Comparison of ENCODE assay signal across 8 cellular contexts in the genomic region with DNA sequence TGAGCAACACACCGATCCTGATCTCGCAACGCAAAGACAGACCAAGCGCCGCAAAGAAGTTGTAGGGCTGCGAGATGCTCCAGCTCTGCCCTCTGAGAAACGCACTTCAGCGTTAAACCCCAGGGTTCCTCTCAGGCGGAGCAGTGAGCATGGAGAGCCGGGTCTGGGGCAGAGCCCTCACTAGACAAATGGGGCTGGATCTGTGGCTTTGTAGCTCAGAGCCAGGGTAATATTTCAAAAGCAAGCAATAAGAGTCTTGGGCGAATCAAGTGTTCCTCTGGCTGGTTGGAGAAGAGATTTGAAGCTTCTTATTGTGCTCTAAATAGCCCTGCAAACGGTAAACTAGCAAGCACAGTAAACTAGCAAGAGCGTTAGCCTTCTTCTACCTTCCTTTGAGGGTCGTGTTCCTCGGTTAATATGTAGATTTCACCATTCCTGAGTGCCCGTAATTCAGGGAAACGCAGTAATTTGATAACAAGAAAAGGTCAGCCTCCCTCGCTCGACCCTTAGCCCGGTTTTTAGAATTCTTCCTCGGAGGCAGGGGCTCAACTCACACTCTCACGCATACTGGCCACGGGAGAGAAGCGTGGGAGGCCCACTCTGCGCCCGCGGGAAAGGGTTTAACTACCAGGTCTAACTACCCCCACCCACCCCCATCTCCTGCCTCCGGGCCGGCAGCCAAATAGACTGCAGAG. TPM values are rescaled to one million over a fixed set of nuclear protein-coding genes. Genes with fewer than 3 reads are reported as not detected.
DNase-seq lines count a peak whose midpoint lies in the region; ATAC-seq and TF ChIP-seq lines count a peak whose summit lies in the region.

No MANE protein-coding gene starts in this region.

- TF ChIP-seq EP300 in tibial nerve (IDR thresholded peaks at IDR 0.05): peak in 1 of 2 donors; percentile 35

- peak overlapping the region; percentile 81 to 88 (median 86) for H3K27ac ChIP-seq in adrenal gland
- peak overlapping the region; percentile 30 to 77 (median 51) for H3K27ac ChIP-seq in tibial nerve
- no peak overlapping the region for H3K27ac ChIP-seq in foreskin keratinocyte

- ATAC-seq in HG03159 (IDR thresholded peaks at IDR 0.05; ENCODE audit: unreplicated experiment) (peak; percentile 45), left lobe of liver (peak; percentile 24), GM19035 (IDR thresholded peaks at IDR 0.05; ENCODE audit: unreplicated experiment) (no peak), foreskin keratinocyte (no peak)

- H3K27me3 ChIP-seq in adrenal gland (no peaks in the 10 kb centered on the region), tibial nerve (peaks cover 0 to 7% of the 10 kb centered on the region in 2 donors), foreskin keratinocyte (no peaks in the 10 kb centered on the region)

- H3K9me3 ChIP-seq in adrenal gland (replicated peaks in 1 of 3) (no peaks in the 10 kb centered on the region), tibial nerve (no peaks in the 10 kb centered on the region)

- TF ChIP-seq CTCF in adrenal gland (IDR thresholded peaks at IDR 0.05) (peak in 1 of 6 experiments; percentile 9), tibial nerve (IDR thresholded peaks at IDR 0.05) (no peak), foreskin keratinocyte (conservative IDR thresholded peaks at IDR 0.05) (no peak)

- DNase-seq in ELR (ENCODE audit: low read depth) (peak; percentile 3), adrenal gland (peak; percentile 39 to 69 (median 59)), left lobe of liver (ENCODE audit: low spot score) (no peak), tibial nerve (ENCODE audit: low spot score in 2 of 2) (peak in 1 of 2 donors; percentile 11), foreskin keratinocyte (no peak), HCEC 1CT (no peak)

- intact Hi-C loops in adrenal gland (cut with DNase I): loop anchor here (5.0 kb wide), 1 partner anchor 285 kb away; a partner anchor contains a TSS

- H3K4me1 ChIP-seq in adrenal gland (replicated peaks in 1 of 2) (peaks cover 14 to 43% of the 10 kb centered on the region in 2 donors), tibial nerve (peaks cover 0 to 41% (median 5%) of the 10 kb centered on the region in 4 donors), foreskin keratinocyte (peaks cover 37% of the 10 kb centered on the region)

- TF ChIP-seq POLR2A in adrenal gland (IDR thresholded peaks at IDR 0.05) (peak in 1 of 2 donors; percentile 75), tibial nerve (IDR thresholded peaks at IDR 0.05) (no peak)

- H3K36me3 ChIP-seq in adrenal gland (replicated peaks in 1 of 2) (no peaks in the 10 kb centered on the region), tibial nerve (no peaks in the 10 kb centered on the region)

- 16 to 34% (median 19%) methylated on average over 28 to 29 of the region's 29 CpGs for whole genome bisulfite sequencing in adrenal gland, 4 donors
- WGBS in tibial nerve, 2 donors: 39 to 44% methylated on average over 29 of the region's 29 CpGs

- H3K4me3 ChIP-seq in adrenal gland (peak overlapping the region; percentile 30 to 52 (median 39)), tibial nerve (peak overlapping the region; percentile 10 to 43 (median 24))

RNA-seq across cellular contexts. Expression of a gene that starts 6.7 kb away (rescaled TPM):
- 100 to 1,000 TPM in 1 of 8 donors, 10 to 100 TPM in 7; 27.0 to 123 (median 58.3) TPM for total RNA-seq in adrenal gland
- 10 to 100 TPM in 2 of 3 donors, 1 to 10 TPM in 1; 7.3 to 73.5 (median 14.4) TPM for polyA plus RNA-seq in adrenal gland
- total RNA-seq in left lobe of liver: 5.2 TPM
- total RNA-seq in tibial nerve: 10 to 100 TPM; 14.1 to 33.7 (median 27.6) TPM
- total RNA-seq in foreskin keratinocyte: 17.0 and 18.5 TPM in 2 replicates
- polyA plus RNA-seq in foreskin keratinocyte: 5.2 and 6.4 TPM in 2 replicates

Comparison
In these comparisons a context has a peak if more than half of its experiments do, and no peak if none do; other contexts are left out.
1. DNase-seq: peak in ELR (single experiment) and adrenal gland (7 of 7); none in left lobe of liver (single experiment), foreskin keratinocyte (0 of 2) and HCEC 1CT (single experiment).
2. ATAC-seq: peak in HG03159 (single experiment) and left lobe of liver (single experiment); none in GM19035 (single experiment) and foreskin keratinocyte (single experiment).